8 cellular contexts compared by ENCODE assay signal in genomic region chr4:156378053-156378665, GRCh38.
DNase-seq lines count a peak whose midpoint lies in the region; ATAC-seq and TF ChIP-seq lines count a peak whose summit lies in the region.

No MANE protein-coding gene starts in this region.

- DNase-seq in Ammon's horn (ENCODE audit: low spot score) (peak; percentile 8), cardiac fibroblast (ENCODE audit: low read depth in 2 of 2) (peak; percentile 16 to 87), NCI-H2029 (lab: John Stamatoyannopoulos, UW) (no peak), kidney glomerular epithelial cell (lab: John Stamatoyannopoulos, UW) (no peak)
- DNase-seq in stimulated activated CD8-positive, alpha-beta memory T cell treated with anti-CD3 and anti-CD28 coated beads, Interleukin-4, amount 100 ng/mL, for 48 hours: no peak

- H3K36me3 ChIP-seq in neural cell (ENCODE audit: insufficient read depth, low read length): no peaks in the 10 kb centered on the region

- no peak overlapping the region for H2AFZ ChIP-seq in neural cell (ENCODE audit: low read depth, low read length)

- H3K79me2 ChIP-seq in neural cell (replicated peaks; ENCODE audit: insufficient read depth, low read length): no peaks in the 10 kb centered on the region

- no peaks in the 10 kb centered on the region for H3F3A ChIP-seq in neural cell (ENCODE audit: insufficient read depth, low read length, poor library complexity, severe bottlenecking)

- H3K9ac ChIP-seq in neural cell (ENCODE audit: low read length): no peak overlapping the region

- TF ChIP-seq RAD21 in neural cell (conservative IDR thresholded peaks at IDR 0.05): peak; percentile 23

- peak; percentile 42 for TF ChIP-seq CTCF in LNCAP (IDR thresholded peaks at IDR 0.05)
- TF ChIP-seq CTCF in cardiac fibroblast (IDR thresholded peaks at IDR 0.05; ENCODE audit: low read depth, low read length): peak; percentile 84
- TF ChIP-seq CTCF in neural cell (IDR thresholded peaks at IDR 0.05; ENCODE audit: poor library complexity, severe bottlenecking): peak; percentile 23

- H3K9me2 ChIP-seq in neural cell (ENCODE audit: insufficient read depth, low read length): no peaks in the 10 kb centered on the region

- no peak overlapping the region for H3K4me3 ChIP-seq in cardiac fibroblast (replicated peaks in 1 of 2; ENCODE audit: low read depth in 2 of 2, low read length in 2 of 2)
- no peak overlapping the region for H3K4me3 ChIP-seq in neural cell (ENCODE audit: low read length)

- H4K20me1 ChIP-seq in neural cell (ENCODE audit: insufficient read depth): no peaks in the 10 kb centered on the region

- H3K4me2 ChIP-seq in neural cell (ENCODE audit: low read length): no peak overlapping the region

- peak; percentile 80 for ATAC-seq in GM19438 (IDR thresholded peaks at IDR 0.05; ENCODE audit: low read depth, unreplicated experiment)

- no peak for TF ChIP-seq EP300 in neural cell (conservative IDR thresholded peaks at IDR 0.05; ENCODE audit: poor library complexity, severe bottlenecking)

- no peaks in the 10 kb centered on the region for H3K9me3 ChIP-seq in neural cell (ENCODE audit: low read length)

- no peaks in the 10 kb centered on the region for H3K27me3 ChIP-seq in neural cell (ENCODE audit: insufficient read depth, low read depth, low read length)

- no peak overlapping the region for H3K27ac ChIP-seq in neural cell (ENCODE audit: low read length)

TF ChIP-seq in neural cell, 6 proteins besides CTCF, POLR2A, EP300 and RAD21:
- TF ChIP-seq MXI1 (conservative IDR thresholded peaks at IDR 0.05; ENCODE audit: poor library complexity, severe bottlenecking) (no peak), TAF1 (IDR thresholded peaks at IDR 0.05; ENCODE audit: low read depth) (no peak), POLR2AphosphoS5 (IDR thresholded peaks at IDR 0.05) (no peak), REST (IDR thresholded peaks at IDR 0.05; ENCODE audit: borderline replicate concordance) (no peak), EZH2 (IDR thresholded peaks at IDR 0.05; ENCODE audit: borderline replicate concordance, insufficient read depth, low read length, poor library complexity, severe bottlenecking) (no peak), SMC3 (conservative IDR thresholded peaks at IDR 0.05; ENCODE audit: poor library complexity) (no peak)

Comparison
In these comparisons a context has a peak if more than half of its experiments do, and no peak if none do; other contexts are left out.
1. DNase-seq: peak in Ammon's horn (single experiment) and cardiac fibroblast (2 of 2); none in NCI-H2029 (single experiment), kidney glomerular epithelial cell (single experiment) and stimulated activated CD8-positive, alpha-beta memory T cell treated with anti-CD3 and anti-CD28 coated beads, Interleukin-4, amount 100 ng/mL, for 48 hours (single experiment).
2. CTCF ChIP-seq: peak in every context shown above with its lines; median percentile 84 in cardiac fibroblast; 42 in LNCAP; 23 in neural cell.